8 cellular contexts compared by ENCODE assay signal in genomic region chr3:157088506-157089454, GRCh38.
DNase-seq lines count a peak whose midpoint lies in the region; ATAC-seq, FAIRE-seq and TF ChIP-seq lines count a peak whose summit lies in the region.

No MANE protein-coding gene starts in this region.

- ATAC-seq in GM21723 (IDR thresholded peaks at IDR 0.05; ENCODE audit: unreplicated experiment): peak; percentile 75

- peak overlapping the region; percentile 88 for H3K27ac ChIP-seq in KOPT-K1 (ENCODE audit: low read depth, low read length, poor library complexity, severe bottlenecking)
- peak overlapping the region; percentile 87 for H3K27ac ChIP-seq in neuronal stem cell (replicated peaks; ENCODE audit: low read length)
- H3K27ac ChIP-seq in temporal lobe (ENCODE audit: low read depth, low read length): peak overlapping the region; percentile 98

- TF ChIP-seq CTCF in D721Med (IDR thresholded peaks at IDR 0.05; ENCODE audit: insufficient read depth, missing control alignments): no peak
- TF ChIP-seq CTCF in fibroblast of villous mesenchyme (IDR thresholded peaks at IDR 0.05; ENCODE audit: insufficient read depth, low read depth, low read length): no peak

- H3K27me3 ChIP-seq in neuronal stem cell (ENCODE audit: control insufficient read depth in 3 of 3, insufficient read depth in 3 of 3, low read depth in 1 of 3, low read length in 3 of 3): no peaks in the 10 kb centered on the region

- H3K14ac ChIP-seq in neuronal stem cell (ENCODE audit: low read length): peak overlapping the region; percentile 15

- H2AFZ ChIP-seq in neuronal stem cell (ENCODE audit: low read length): peak overlapping the region; percentile 90

- H4K91ac ChIP-seq in neuronal stem cell (ENCODE audit: low read depth, low read length, poor library complexity): peak overlapping the region; percentile 47

- H3K4me2 ChIP-seq in neuronal stem cell (ENCODE audit: insufficient read depth, low read length, poor library complexity, severe bottlenecking): peak overlapping the region; percentile 70

- peak overlapping the region; percentile 16 for H2AK5ac ChIP-seq in neuronal stem cell (ENCODE audit: low read depth, low read length)

- no peak overlapping the region for H3K4ac ChIP-seq in neuronal stem cell (ENCODE audit: low read length)

- H3K23ac ChIP-seq in neuronal stem cell (ENCODE audit: low read depth, low read length, poor library complexity): peak overlapping the region; percentile 93

- H3K36me3 ChIP-seq in KOPT-K1 (ENCODE audit: insufficient read depth, low read length) (no peaks in the 10 kb centered on the region), neuronal stem cell (replicated peaks in 1 of 2; ENCODE audit: control insufficient read depth in 2 of 2, insufficient read depth in 2 of 2, low read length in 2 of 2) (no peaks in the 10 kb centered on the region)

- peaks cover 7 to 9% of the 10 kb centered on the region in 2 donors for H3K4me1 ChIP-seq in neuronal stem cell (ENCODE audit: control insufficient read depth in 2 of 2, insufficient read depth in 1 of 2, low read depth in 1 of 2, low read length in 2 of 2)

- no peak for FAIRE-seq in D721Med (lab: Jason Lieb, UNC)

- H2BK15ac ChIP-seq in neuronal stem cell (ENCODE audit: low read length): peak overlapping the region; percentile 42

- peak overlapping the region; percentile 93 for H3K9ac ChIP-seq in neuronal stem cell (ENCODE audit: low read depth, low read length, poor library complexity)

- H2BK12ac ChIP-seq in neuronal stem cell (ENCODE audit: low read length): peak overlapping the region; percentile 31

- no CpG with 5 or more reads among the region's 61 CpGs for WGBS in neuronal stem cell (ENCODE audit: extremely low coverage in 2 of 2, insufficient read length in 2 of 2, insufficient replicate concordance in 1 of 2), 2 donors

- H2BK5ac ChIP-seq in neuronal stem cell (ENCODE audit: low read length): peak overlapping the region; percentile 85

- H3K9me3 ChIP-seq in KOPT-K1 (ENCODE audit: insufficient read depth, low read length, poor library complexity, severe bottlenecking): no peaks in the 10 kb centered on the region
- no peaks in the 10 kb centered on the region for H3K9me3 ChIP-seq in neuronal stem cell (replicated peaks in 1 of 2; ENCODE audit: control insufficient read depth in 2 of 2, insufficient read depth in 1 of 2, low read depth in 1 of 2, low read length in 2 of 2)

- peak overlapping the region; percentile 60 for H3K4me3 ChIP-seq in fibroblast of villous mesenchyme (ENCODE audit: low read depth, low read length)
- peak overlapping the region; percentile 56 to 78 for H3K4me3 ChIP-seq in neuronal stem cell (ENCODE audit: low read length in 2 of 2)

- no peak overlapping the region for H4K8ac ChIP-seq in neuronal stem cell (ENCODE audit: low read depth, low read length)

- H3K18ac ChIP-seq in neuronal stem cell (ENCODE audit: low read length): peak overlapping the region; percentile 98

- peak; percentile 88 for DNase-seq in D721Med (ENCODE audit: insufficient read length, low spot score)
- DNase-seq in activated T-cell treated with anti-CD3 and anti-CD28 coated beads, Interleukin-2, amount 50 U/mL, for 48 hours: peak; percentile 93 to 96
- DNase-seq in fibroblast of villous mesenchyme (ENCODE audit: low read depth): peak; percentile 98
- peak; percentile 94 for DNase-seq in neuronal stem cell (ENCODE audit: low spot score)
- DNase-seq in GDM1 (lab: John Stamatoyannopoulos, UW): no peak

- no peaks in the 10 kb centered on the region for H3K79me1 ChIP-seq in neuronal stem cell (ENCODE audit: low read depth, low read length)

- H2BK120ac ChIP-seq in neuronal stem cell (ENCODE audit: low read depth, low read length): peak overlapping the region; percentile 88
